In genomic region chr20:35674921-35675320, GRCh38 we compare ENCODE assay signal across 28 cellular contexts.
"Had no signal": no experiment of that assay in that cellular context is flagged by ENCODE, and none has a peak within 500 bp of the region (broad histone marks: within the 10 kb centered on the region; RNA-seq: fewer than 3 reads in every experiment).

No MANE protein-coding gene starts in this region.

- H3K4me3 Mint-ChIP-seq: dendritic cell treated with granulocyte-macrophage colony-stimulating factor and Interleukin-4, amounts not matched to agents 40 ng/mL and 50 ng/mL, for 4 days; endodermal cell; mesothelial cell of epicardium; naive B cell; natural killer cell treated with Interleukin-12 subunit alpha and Interleukin-12 subunit beta and Interleukin-15 and Interleukin-18, amount 100 ng/mL, for 72 hours; neural crest cell; stimulated activated memory B cell treated with anti-CD40 and anti-IgM and Interleukin-4, amounts not matched to agents 10 μg/mL and 1 μg/mL and 100 μg/mL, for 72 hours had no signal

- H3K27ac ChIP-seq: colonic mucosa, epithelial cell of prostate, foreskin keratinocyte, gastroesophageal sphincter, heart left ventricle, hepatocyte, left lung, ovary, skin epidermis, spleen, thoracic aorta, tibial nerve, upper lobe of right lung, uterus had no signal

- H3K36me3 ChIP-seq: ovary, uterus had no signal

- H3K27me3 ChIP-seq: colonic mucosa, foreskin keratinocyte, gastroesophageal sphincter, heart left ventricle, hepatocyte, left lung, ovary, spleen, tibial nerve, upper lobe of right lung, uterus had no signal

- H2AFZ ChIP-seq: hepatocyte had no signal

- H3K9me3 ChIP-seq: colonic mucosa, gastroesophageal sphincter, heart left ventricle, left lung, mucosa of descending colon, ovary, spleen, thoracic aorta, tibial nerve, upper lobe of right lung, uterus had no signal

- H3K4me2 ChIP-seq: hepatocyte had no signal

- H3K27ac Mint-ChIP-seq: dendritic cell treated with granulocyte-macrophage colony-stimulating factor and Interleukin-4, amounts not matched to agents 40 ng/mL and 50 ng/mL, for 4 days; endodermal cell; mesothelial cell of epicardium; naive B cell; natural killer cell treated with Interleukin-12 subunit alpha and Interleukin-12 subunit beta and Interleukin-15 and Interleukin-18, amount 100 ng/mL, for 72 hours; stimulated activated memory B cell treated with anti-CD40 and anti-IgM and Interleukin-4, amounts not matched to agents 10 μg/mL and 1 μg/mL and 100 μg/mL, for 72 hours had no signal

- ATAC-seq: esophagus mucosa; foreskin keratinocyte; gastroesophageal sphincter; heart left ventricle; left lung; mucosa of descending colon; natural killer cell treated with Interleukin-12 subunit alpha and Interleukin-12 subunit beta and Interleukin-15 and Interleukin-18, amount 100 ng/mL, for 72 hours; stimulated activated memory B cell treated with anti-CD40 and anti-IgM and Interleukin-4, amounts not matched to agents 10 μg/mL and 1 μg/mL and 100 μg/mL, for 72 hours; stimulated activated naive CD8-positive, alpha-beta T cell treated with anti-CD3 and anti-CD28 coated beads, Interleukin-15, Interleukin-2, amounts not matched to agents 100 U/mL and 50 U/mL, for 24 hours; upper lobe of right lung had no signal

- H3K4me1 ChIP-seq: colonic mucosa, foreskin keratinocyte, gastroesophageal sphincter, heart left ventricle, left lung, spleen, tibial nerve, upper lobe of right lung, uterus had no signal

- DNase-seq: colonic mucosa; effector CD8-positive, alpha-beta T cell; endodermal cell; foreskin keratinocyte; heart left ventricle; kidney; left lung; mesenchymal stem cell; mucosa of descending colon; naive B cell; ovary; spleen; stimulated activated CD4-positive, alpha-beta T cell treated with anti-CD3 and anti-CD28 coated beads, Interleukin-4, amount 100 ng/mL, for 4 hours; stimulated activated naive CD8-positive, alpha-beta T cell treated with anti-CD3 and anti-CD28 coated beads, Interleukin-15, Interleukin-2, amounts not matched to agents 100 U/mL and 50 U/mL, for 24 hours; upper lobe of right lung; uterus had no signal

- H3K4me3 ChIP-seq: colonic mucosa, gastroesophageal sphincter, heart left ventricle, hepatocyte, left lung, mucosa of descending colon, ovary, skin epidermis, spleen, thoracic aorta, tibial nerve, upper lobe of right lung, uterus had no signal

- H3K27me3 Mint-ChIP-seq: dendritic cell treated with granulocyte-macrophage colony-stimulating factor and Interleukin-4, amounts not matched to agents 40 ng/mL and 50 ng/mL, for 4 days; naive B cell; natural killer cell treated with Interleukin-12 subunit alpha and Interleukin-12 subunit beta and Interleukin-15 and Interleukin-18, amount 100 ng/mL, for 72 hours; stimulated activated memory B cell treated with anti-CD40 and anti-IgM and Interleukin-4, amounts not matched to agents 10 μg/mL and 1 μg/mL and 100 μg/mL, for 72 hours had no signal

- H3K79me2 ChIP-seq: hepatocyte had no signal

- H3K4me1 Mint-ChIP-seq: endodermal cell, mesothelial cell of epicardium, neural crest cell had no signal

- H3K9me3 Mint-ChIP-seq: dendritic cell treated with granulocyte-macrophage colony-stimulating factor and Interleukin-4, amounts not matched to agents 40 ng/mL and 50 ng/mL, for 4 days; endodermal cell; mesothelial cell of epicardium; naive B cell; natural killer cell treated with Interleukin-12 subunit alpha and Interleukin-12 subunit beta and Interleukin-15 and Interleukin-18, amount 100 ng/mL, for 72 hours; neural crest cell; stimulated activated memory B cell treated with anti-CD40 and anti-IgM and Interleukin-4, amounts not matched to agents 10 μg/mL and 1 μg/mL and 100 μg/mL, for 72 hours had no signal
